Comparison of ENCODE assay signal across 10 cellular contexts in genomic region chr11:2286350-2286749, GRCh38. TPM values are rescaled to one million over a fixed set of nuclear protein-coding genes. Genes with fewer than 3 reads are reported as not detected.
DNase-seq lines count a peak whose midpoint lies in the region; ATAC-seq and TF ChIP-seq lines count a peak whose summit lies in the region.
"Not testable (repeated sequence)": the region's sequence is repeated elsewhere in the genome, so short reads cannot be mapped to it uniquely, and the experiment has no call there.
"Had no signal": no experiment of that assay in that cellular context is flagged by ENCODE, and none has a peak within 500 bp of the region (broad histone marks: within the 10 kb centered on the region; RNA-seq: fewer than 3 reads in every experiment).

No MANE protein-coding gene starts in this region.

- H3K36me3 ChIP-seq in right atrium auricular region, upper lobe of left lung: not testable (repeated sequence)

- CTCF ChIA-PET in activated CD4-positive, alpha-beta memory T cell treated with anti-CD3 and anti-CD28 coated beads for 36 hours (lab: Charles Lee) = not testable (repeated sequence)

- WGBS in upper lobe of left lung, 2 donors = 96 to 99% methylated on average over 10 of the region's 13 CpGs

- not testable (repeated sequence) for TF ChIP-seq EP300 in upper lobe of left lung (IDR thresholded peaks at IDR 0.05)

- H3K27me3 ChIP-seq in right atrium auricular region, upper lobe of left lung: not testable (repeated sequence)

- not testable (repeated sequence) for H3K27ac Mint-ChIP-seq in activated CD4-positive, alpha-beta memory T cell treated with anti-CD3 and anti-CD28 coated beads for 36 hours

- not testable (repeated sequence) for H3K27me3 Mint-ChIP-seq in activated CD4-positive, alpha-beta memory T cell treated with anti-CD3 and anti-CD28 coated beads for 36 hours

- H3K4me1 ChIP-seq in right atrium auricular region = not testable (repeated sequence)
- peaks cover 0 to 12% (median 9%) of the 10 kb centered on the region in 4 donors for H3K4me1 ChIP-seq in upper lobe of left lung

- peaks cover 17% of the 10 kb centered on the region for H3K9me3 Mint-ChIP-seq in activated CD4-positive, alpha-beta memory T cell treated with anti-CD3 and anti-CD28 coated beads for 36 hours

- not testable (repeated sequence) for TF ChIP-seq POLR2A in upper lobe of left lung (IDR thresholded peaks at IDR 0.05)

- H3K27ac ChIP-seq in right atrium auricular region, upper lobe of left lung: not testable (repeated sequence)

- not testable (repeated sequence) for TF ChIP-seq CTCF in right atrium auricular region (IDR thresholded peaks at IDR 0.05); upper lobe of left lung (IDR thresholded peaks at IDR 0.05)

- not testable (repeated sequence) for ATAC-seq in upper lobe of left lung (ENCODE audit: low FRiP score in 2 of 2)

- not testable (repeated sequence) for H3K9me3 ChIP-seq in right atrium auricular region, upper lobe of left lung

- H3K4me3 Mint-ChIP-seq in activated CD4-positive, alpha-beta memory T cell treated with anti-CD3 and anti-CD28 coated beads for 36 hours = not testable (repeated sequence)

- not testable (repeated sequence) for H3K4me3 ChIP-seq in right atrium auricular region, upper lobe of left lung

- DNase-seq in activated CD4-positive, alpha-beta memory T cell treated with anti-CD3 and anti-CD28 coated beads for 36 hours = peak; percentile 3
- peak; percentile 10 to 13 for DNase-seq in activated T-cell treated with anti-CD3 and anti-CD28 coated beads, Interleukin-2, amount 50 U/mL, for 48 hours
- peak; percentile 43 for DNase-seq in right atrium auricular region (ENCODE audit: low spot score)
- DNase-seq in mesenteric fat pad (ENCODE audit: low spot score) = peak; percentile 53
- DNase-seq in posterior cingulate gyrus = peak in 6 of 10 donors; percentile 3 to 36 (median 20)
- DNase-seq in upper lobe of left lung = peak; percentile 10 to 65

- not testable (repeated sequence) for H3K36me3 Mint-ChIP-seq in activated CD4-positive, alpha-beta memory T cell treated with anti-CD3 and anti-CD28 coated beads for 36 hours

- intact Hi-C loops in activated CD4-positive, alpha-beta memory T cell treated with anti-CD3 and anti-CD28 coated beads for 36 hours (cut with micrococcal nuclease); posterior cingulate gyrus (cut with DNase I): not testable (repeated sequence)

- not testable (repeated sequence) for H3K4me1 Mint-ChIP-seq in activated CD4-positive, alpha-beta memory T cell treated with anti-CD3 and anti-CD28 coated beads for 36 hours (ENCODE audit: low read depth)

- POLR2A ChIA-PET in activated CD4-positive, alpha-beta memory T cell treated with anti-CD3 and anti-CD28 coated beads for 36 hours (lab: Charles Lee) = not testable (repeated sequence)

RNA-seq across cellular contexts. Expression of gene C11orf21, which starts 15.4 kb away (rescaled TPM):
- total RNA-seq in activated CD4-positive, alpha-beta memory T cell treated with anti-CD3 and anti-CD28 coated beads for 36 hours = 1 to 10 TPM; 8.2 to 8.8 TPM
- total RNA-seq in right atrium auricular region (10 to 100 TPM in 1 of 2 donors, 1 to 10 TPM in 1; 1.4 to 11.9 TPM), mesenteric fat pad (1.0 TPM), upper lobe of left lung (10 to 100 TPM in 2 of 6 donors, 1 to 10 TPM in 4; 2.3 to 20.3 (median 9.5) TPM)
- total RNA-seq: H1, H9 had no signal

RNA-seq across cellular contexts. Expression of gene TSPAN32, which starts 15.5 kb away (rescaled TPM):
- 1 to 10 TPM; 5.5 to 6.5 TPM for total RNA-seq in activated CD4-positive, alpha-beta memory T cell treated with anti-CD3 and anti-CD28 coated beads for 36 hours
- 10 to 100 TPM in 1 of 2 donors, 1 to 10 TPM in 1; 2.6 to 15.2 TPM for total RNA-seq in right atrium auricular region
- 1.3 TPM for total RNA-seq in mesenteric fat pad
- 10 to 100 TPM in 2 of 6 donors, 1 to 10 TPM in 4; 3.1 to 16.4 (median 6.8) TPM for total RNA-seq in upper lobe of left lung
- total RNA-seq: H1, H9 had no signal

RNA-seq across cellular contexts. Expression of gene ASCL2, which starts 16.0 kb away (rescaled TPM):
- 1 to 10 TPM; 1.5 to 2.0 TPM for total RNA-seq in activated CD4-positive, alpha-beta memory T cell treated with anti-CD3 and anti-CD28 coated beads for 36 hours
- total RNA-seq in right atrium auricular region (under 1 TPM in 1 of 2 donors, not detected in 1; 0.51 TPM), mesenteric fat pad (0.64 TPM), upper lobe of left lung (1 to 10 TPM in 4 of 6 donors, not detected in 2; 1.4 to 3.4 (median 1.9) TPM)
- total RNA-seq: A172; CD4-positive, alpha-beta T cell had no signal

Comparison
In these comparisons a context has a peak if more than half of its experiments do, and no peak if none do; other contexts are left out.
1. DNase-seq: peak in every context shown above with its lines; median percentile 53 in mesenteric fat pad; 43 in right atrium auricular region; 38 in upper lobe of left lung; 20 in posterior cingulate gyrus; 12 in activated T-cell treated with anti-CD3 and anti-CD28 coated beads, Interleukin-2, amount 50 U/mL, for 48 hours; 3 in activated CD4-positive, alpha-beta memory T cell treated with anti-CD3 and anti-CD28 coated beads for 36 hours.